30 cellular contexts compared by ENCODE assay signal in genomic region chr4:152239216-152239615, GRCh38.
"Had no signal": no experiment of that assay in that cellular context is flagged by ENCODE, and none has a peak within 500 bp of the region (broad histone marks: within the 10 kb centered on the region; RNA-seq: fewer than 3 reads in every experiment).

No MANE protein-coding gene starts in this region.

- H3K9me3 Mint-ChIP-seq: activated B cell treated with CpG ODN at 0.5 μM for 24 hours; activated naive CD4-positive, alpha-beta T cell treated with anti-CD3 and anti-CD28 coated beads, Interleukin-2, amount 50 U/mL, for 24 hours; activated T-helper 2 cell treated with anti-CD3 and anti-CD28 coated beads, Interferon-gamma antibody, Interleukin-2, Interleukin-4, amounts not matched to agents 10 μg/mL and 5 μg/mL and 100 μg/mL, durations not matched to agents 14 hours and 24 hours and 36 hours had no signal

- H3K9me3 ChIP-seq: adrenal gland, body of pancreas, MG63 had no signal

- DNase-seq: activated B cell treated with CpG ODN at 0.5 μM for 24 hours; activated CD4-positive, alpha-beta T cell treated with anti-CD3 and anti-CD28 coated beads for 4 hours; activated CD4-positive, CD25-positive, alpha-beta regulatory T cell treated with anti-CD3 and anti-CD28 coated beads, Interleukin-2, amount 50 U/mL, for 72 hours; activated CD8-positive, alpha-beta T cell treated with anti-CD3 and anti-CD28 coated beads, Interleukin-2, amount 10 ng/mL, durations not matched to agents 7 days and 5 days; activated gamma-delta T cell; activated naive CD4-positive, alpha-beta T cell treated with Interleukin-2 at 50 U/mL for 16 hours; activated T-cell treated with anti-CD3 and anti-CD28 coated beads, Interleukin-2, amount 50 U/mL, for 24 hours; adrenal gland; body of pancreas; caudate nucleus; Karpas-422; MG63; NCI-H1092; NCI-H1436 treated with DMSO at 0.1 percent for 48 hours; NCI-H1694 treated with DMSO at 0.1 percent for 48 hours; NCI-H510A; NCI-H526; NCI-H748 treated with DMSO at 0.1 percent for 48 hours; NK-92 treated with Interleukin-12 subunit alpha and Interleukin-12 subunit beta, amount 100 ng/mL, for 24 hours; PC-9; SIG-M5; T-cell; T-helper 2 cell; T-helper 9 cell had no signal

- H3K36me3 ChIP-seq: adrenal gland, MG63 had no signal

- H3K4me1 Mint-ChIP-seq: activated B cell treated with CpG ODN at 0.5 μM for 24 hours had no signal

- H3K27ac Mint-ChIP-seq: activated B cell treated with CpG ODN at 0.5 μM for 24 hours; activated CD8-positive, alpha-beta T cell treated with anti-CD3 and anti-CD28 coated beads, Interleukin-2, amount 10 ng/mL, durations not matched to agents 7 days and 5 days; activated naive CD4-positive, alpha-beta T cell treated with anti-CD3 and anti-CD28 coated beads, Interleukin-2, amount 50 U/mL, for 24 hours; activated T-cell treated with anti-CD3 and anti-CD28 coated beads, Interleukin-2, amount 50 U/mL, for 24 hours; activated T-helper 2 cell treated with anti-CD3 and anti-CD28 coated beads, Interferon-gamma antibody, Interleukin-2, Interleukin-4, amounts not matched to agents 10 μg/mL and 5 μg/mL and 100 μg/mL, durations not matched to agents 14 hours and 24 hours and 36 hours had no signal

- H3K4me3 Mint-ChIP-seq: activated B cell treated with CpG ODN at 0.5 μM for 24 hours; activated CD8-positive, alpha-beta T cell treated with anti-CD3 and anti-CD28 coated beads, Interleukin-2, amount 10 ng/mL, durations not matched to agents 7 days and 5 days; activated naive CD4-positive, alpha-beta T cell treated with anti-CD3 and anti-CD28 coated beads, Interleukin-2, amount 50 U/mL, for 24 hours; activated T-cell treated with anti-CD3 and anti-CD28 coated beads, Interleukin-2, amount 50 U/mL, for 24 hours; T-cell had no signal

- H3K27ac ChIP-seq: adrenal gland, body of pancreas, PC-9, RWPE1, VCaP had no signal

- H3K4me3 ChIP-seq: adrenal gland, body of pancreas, MG63, PC-9 had no signal

- H3K27me3 Mint-ChIP-seq: activated naive CD4-positive, alpha-beta T cell treated with anti-CD3 and anti-CD28 coated beads, Interleukin-2, amount 50 U/mL, for 24 hours; activated T-cell treated with anti-CD3 and anti-CD28 coated beads, Interleukin-2, amount 50 U/mL, for 24 hours; T-cell had no signal

- ATAC-seq: activated CD8-positive, alpha-beta T cell treated with anti-CD3 and anti-CD28 coated beads, Interleukin-2, amount 10 ng/mL, durations not matched to agents 7 days and 5 days; body of pancreas; Right ventricle myocardium inferior; SK-N-SH treated with all-trans-retinoic acid at 6 μM for 48 hours; T-cell had no signal

- H3K36me3 Mint-ChIP-seq: T-cell had no signal

- H3K27me3 ChIP-seq: adrenal gland, body of pancreas, MG63 had no signal

- H3K4me1 ChIP-seq: adrenal gland, body of pancreas had no signal
